8 cellular contexts compared by ENCODE assay signal in the genomic region with DNA sequence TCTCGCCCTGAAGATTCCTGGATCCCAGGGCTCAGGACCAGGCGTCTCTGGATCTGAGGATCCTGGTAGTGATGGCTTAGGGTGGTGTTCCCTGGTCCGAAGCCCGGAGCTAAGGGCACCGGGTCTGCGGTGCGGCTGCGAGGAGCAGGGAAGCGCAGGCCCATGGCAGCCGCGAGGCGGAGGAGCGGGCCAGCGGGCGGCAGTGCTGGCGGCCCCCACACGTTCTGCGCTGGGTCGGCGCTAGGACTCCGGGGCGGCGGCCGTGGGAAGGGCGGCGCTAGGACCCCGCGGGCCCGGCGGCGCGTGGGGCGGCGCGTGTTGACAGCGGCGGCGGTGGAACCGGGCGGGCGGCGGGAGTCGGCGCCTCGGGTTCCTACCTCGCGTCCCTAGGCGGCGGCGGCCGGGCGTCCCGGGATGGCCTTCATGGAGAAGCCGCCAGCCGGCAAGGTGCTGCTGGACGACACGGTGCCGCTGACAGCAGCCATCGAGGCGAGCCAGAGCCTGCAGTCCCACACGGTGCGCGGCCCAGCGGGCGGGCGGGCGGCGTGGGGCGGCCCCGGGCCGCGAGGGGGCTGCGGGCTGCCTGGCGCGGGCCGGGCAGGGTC. TPM values are rescaled to one million over a fixed set of nuclear protein-coding genes. Genes with fewer than 3 reads are reported as not detected.
DNase-seq lines count a peak whose midpoint lies in the region; ATAC-seq, FAIRE-seq and TF ChIP-seq lines count a peak whose summit lies in the region.

A gene (plus strand): TSS at position 318 of the 605 bp plus-strand sequence. CDS start 97 bp downstream, at position 415.

- H3K36me3 ChIP-seq in HCT116 (ENCODE audit: control insufficient read depth in 1 of 2, insufficient read depth in 2 of 2, low read length in 2 of 2) = no peaks in the 10 kb centered on the region
- no peaks in the 10 kb centered on the region for H3K36me3 ChIP-seq in smooth muscle cell (ENCODE audit: low read depth)

- TF ChIP-seq CTCF in HCT116 (IDR thresholded peaks at IDR 0.05 in 2 of 3, conservative IDR thresholded peaks at IDR 0.05 in 1 of 3; ENCODE audit: borderline replicate concordance in 1 of 3, insufficient read depth in 1 of 3, low read depth in 2 of 3, low read length in 2 of 3) = peak in 2 of 3 experiments; percentile 7 to 17; a peak in 1 of 6 replicates
- no peak for TF ChIP-seq CTCF in smooth muscle cell (IDR thresholded peaks at IDR 0.05; ENCODE audit: borderline replicate concordance, insufficient read depth, poor library complexity, severe bottlenecking)

- H4K20me1 ChIP-seq in HCT116 (ENCODE audit: insufficient read depth) = no peaks in the 10 kb centered on the region
- peaks cover 3% of the 10 kb centered on the region for H4K20me1 ChIP-seq in smooth muscle cell (ENCODE audit: low read depth)

- no TSS peak for BruUV-seq in HCT116 (replicated peaks; lab: Mats Ljungman, UMichigan)

- DNase-seq in GM12892 (ENCODE audit: insufficient read length) (peak; percentile 80), HCT116 (ENCODE audit: low read depth, low spot score) (peak; percentile 27), MV-4-11 (lab: John Stamatoyannopoulos, UW) (peak; percentile 67), caudate nucleus (lab: John Stamatoyannopoulos, UW) (peak in 60 of 61 donors; percentile 15 to 90 (median 77)), immature natural killer cell (peak; percentile 83 to 85 (median 83)), smooth muscle cell (lab: John Stamatoyannopoulos, UW; ENCODE audit: unreplicated experiment) (peak; percentile 27), DMS153 treated with DMSO at 0.1 percent for 48 hours (lab: John Stamatoyannopoulos, UW; ENCODE audit: unreplicated experiment) (no peak)
- peak; percentile 50 for DNase-seq in activated CD4-positive, CD25-positive, alpha-beta regulatory T cell treated with anti-CD3 and anti-CD28 coated beads, Interleukin-2, amount 50 U/mL, for 16 hours (ENCODE audit: low read depth, low spot score)

- peak within 1 kb of the TSS; percentile 99 to 100 (median 99) for H3K4me3 Mint-ChIP-seq in immature natural killer cell

- peak within 1 kb of the TSS; percentile 85 for H2AFZ ChIP-seq in HCT116 (ENCODE audit: low read depth, low read length, poor library complexity, severe bottlenecking)
- H2AFZ ChIP-seq in smooth muscle cell (ENCODE audit: low read depth) = peak within 1 kb of the TSS; percentile 72

- H3K9me3 ChIP-seq in HCT116 (ENCODE audit: control insufficient read depth in 1 of 2, insufficient read depth in 1 of 2, low read depth in 1 of 2, low read length in 2 of 2) = no peaks in the 10 kb centered on the region
- H3K9me3 ChIP-seq in smooth muscle cell (replicated peaks; ENCODE audit: low read depth) = no peaks in the 10 kb centered on the region

- TF ChIP-seq POLR2A in GM12892 (IDR thresholded peaks at IDR 0.05; ENCODE audit: low read depth, low read length) (peak; percentile 37; the same call in 1 of the 2 replicates), HCT116 (IDR thresholded peaks at IDR 0.05; ENCODE audit: borderline replicate concordance, extremely low read depth, insufficient read depth, insufficient read length) (no peak)

- intact Hi-C loops in HCT116 (cut with micrococcal nuclease) = loop anchor here (1.0 to 2.0 kb wide), 2 partner anchors 82 to 160 kb away; a partner anchor contains a TSS

- peaks cover 14 to 33% of the 10 kb centered on the region in 2 experiments; a peak in 3 of 4 replicates for H3K4me1 ChIP-seq in HCT116 (ENCODE audit: control insufficient read depth in 1 of 2, insufficient read depth in 2 of 2, low read length in 2 of 2)
- peaks cover 20% of the 10 kb centered on the region for H3K4me1 ChIP-seq in smooth muscle cell (ENCODE audit: low read depth)

- ATAC-seq in HCT116 = peak; percentile 91

- H3K79me2 ChIP-seq in HCT116 (ENCODE audit: insufficient read depth, low read length) = no peaks in the 10 kb centered on the region
- peaks cover 24% of the 10 kb centered on the region for H3K79me2 ChIP-seq in smooth muscle cell (ENCODE audit: low read depth)

- CTCF ChIA-PET in HCT116 (lab: Charles Lee) = interaction anchor here (1.2 to 2.0 kb wide), 2 partner anchors 82 to 159 kb away, joined by 4 to 6 read pairs; a partner anchor contains a TSS

- H3K9ac ChIP-seq in HCT116 (ENCODE audit: low read length) (peak within 1 kb of the TSS; percentile 64), smooth muscle cell (ENCODE audit: low read depth) (peak within 1 kb of the TSS; percentile 54)

- H3K4me2 ChIP-seq in HCT116 (ENCODE audit: low read length) (peak within 1 kb of the TSS; percentile 95), smooth muscle cell (peak within 1 kb of the TSS; percentile 94)

- no peaks in the 10 kb centered on the region for H3K9me2 ChIP-seq in HCT116 (ENCODE audit: insufficient read depth)

- H3K36me3 Mint-ChIP-seq in immature natural killer cell = peaks cover 0 to 4% (median 0%) of the 10 kb centered on the region in 3 donors

- peak within 1 kb of the TSS; percentile 74 to 99 (median 94) for H3K27ac Mint-ChIP-seq in immature natural killer cell

- H3K27me3 ChIP-seq in HCT116 (ENCODE audit: insufficient read depth, low read length) (no peaks in the 10 kb centered on the region), smooth muscle cell (ENCODE audit: low read depth) (no peaks in the 10 kb centered on the region)

- peaks cover 35 to 51% of the 10 kb centered on the region in 2 donors for H3K4me1 Mint-ChIP-seq in immature natural killer cell

- FAIRE-seq in GM12892 (lab: Jason Lieb, UNC) = peak; percentile 91

- H3K27ac ChIP-seq in HCT116 (ENCODE audit: low read depth, low read length) (peak within 1 kb of the TSS; percentile 33; the same call in 1 of the 2 replicates), caudate nucleus (ENCODE audit: low read depth, low read length) (peak within 1 kb of the TSS; percentile 97), smooth muscle cell (ENCODE audit: low read depth) (peak within 1 kb of the TSS; percentile 90)

- H3K27me3 Mint-ChIP-seq in immature natural killer cell (ENCODE audit: low read depth in 3 of 3) = peaks cover 2 to 7% (median 2%) of the 10 kb centered on the region in 3 donors

- peak within 1 kb of the TSS; percentile 67 to 74 for H3K4me3 ChIP-seq in HCT116 (replicated peaks in 1 of 2; ENCODE audit: low read depth in 1 of 2, low read length in 2 of 2)
- H3K4me3 ChIP-seq in smooth muscle cell = peak within 1 kb of the TSS; percentile 68

- no peaks in the 10 kb centered on the region for H3F3A ChIP-seq in smooth muscle cell (ENCODE audit: low read depth)

- 0 out of 2 replicates have a peak, but pooled peaks have one; percentile 3 for TF ChIP-seq RAD21 in HCT116 (IDR thresholded peaks at IDR 0.05; ENCODE audit: low read depth)

- POLR2A ChIA-PET in HCT116 (lab: Charles Lee) = no interaction called here

- H3K9me3 Mint-ChIP-seq in immature natural killer cell = no peaks in the 10 kb centered on the region

- WGBS in smooth muscle cell (ENCODE audit: low lambda C conversion rate) = 2% methylated on average over 63 of the region's 76 CpGs

- RAD21 ChIA-PET in HCT116 (lab: Charles Lee; ENCODE audit: low non-redundant PET in 1 of 2, low total read pairs in 2 of 2, uncharacterized antibody in 2 of 2, unreplicated experiment in 2 of 2) = no interaction called here

TF ChIP-seq in HCT116, 20 proteins besides CTCF, POLR2A, EP300 and RAD21 (continues in another document):
- no peak for TF ChIP-seq ZNF274 (IDR thresholded peaks at IDR 0.05; ENCODE audit: low read depth, low read length)
- TF ChIP-seq, protein P1, sequence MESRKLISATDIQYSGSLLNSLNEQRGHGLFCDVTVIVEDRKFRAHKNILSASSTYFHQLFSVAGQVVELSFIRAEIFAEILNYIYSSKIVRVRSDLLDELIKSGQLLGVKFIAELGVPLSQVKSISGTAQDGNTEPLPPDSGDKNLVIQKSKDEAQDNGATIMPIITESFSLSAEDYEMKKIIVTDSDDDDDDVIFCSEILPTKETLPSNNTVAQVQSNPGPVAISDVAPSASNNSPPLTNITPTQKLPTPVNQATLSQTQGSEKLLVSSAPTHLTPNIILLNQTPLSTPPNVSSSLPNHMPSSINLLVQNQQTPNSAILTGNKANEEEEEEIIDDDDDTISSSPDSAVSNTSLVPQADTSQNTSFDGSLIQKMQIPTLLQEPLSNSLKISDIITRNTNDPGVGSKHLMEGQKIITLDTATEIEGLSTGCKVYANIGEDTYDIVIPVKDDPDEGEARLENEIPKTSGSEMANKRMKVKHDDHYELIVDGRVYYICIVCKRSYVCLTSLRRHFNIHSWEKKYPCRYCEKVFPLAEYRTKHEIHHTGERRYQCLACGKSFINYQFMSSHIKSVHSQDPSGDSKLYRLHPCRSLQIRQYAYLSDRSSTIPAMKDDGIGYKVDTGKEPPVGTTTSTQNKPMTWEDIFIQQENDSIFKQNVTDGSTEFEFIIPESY (IDR thresholded peaks at IDR 0.05; ENCODE audit: extremely low read depth, insufficient replicate concordance, low read length) = no peak
- no peak for TF ChIP-seq CEBPB (IDR thresholded peaks at IDR 0.05; ENCODE audit: low read depth)
- peak; percentile 68; the same call in 1 of the 2 replicates for TF ChIP-seq CBX3 (IDR thresholded peaks at IDR 0.05; ENCODE audit: low read depth)
- peak; percentile 69 for TF ChIP-seq POLR2AphosphoS5 (IDR thresholded peaks at IDR 0.05; ENCODE audit: low read depth, low read length)

RNA-seq across cellular contexts. Expression of the gene that starts here (rescaled TPM):
- 15.3 TPM for polyA plus RNA-seq in GM12892 (2012; ENCODE audit: missing spikeins)
- total RNA-seq in HCT116 (2021; ENCODE audit: unreplicated experiment) (10.2 TPM), smooth muscle cell (30.5 and 33.3 TPM in 2 replicates)
- 6.3 and 8.5 TPM in 2 replicates for polyA plus RNA-seq in HCT116 (2012)
- polyA plus RNA-seq in immature natural killer cell (10 to 100 TPM; 30.3 to 47.5 (median 32.2) TPM), smooth muscle cell (23.8 and 25.1 TPM in 2 replicates)

Comparison
In these comparisons a context has a peak if more than half of its experiments do, and no peak if none do; other contexts are left out.
1. H3K27ac ChIP-seq: peak in every context shown above with its lines; median percentile 97 in caudate nucleus; 90 in smooth muscle cell; 33 in HCT116.